In the genomic region with DNA sequence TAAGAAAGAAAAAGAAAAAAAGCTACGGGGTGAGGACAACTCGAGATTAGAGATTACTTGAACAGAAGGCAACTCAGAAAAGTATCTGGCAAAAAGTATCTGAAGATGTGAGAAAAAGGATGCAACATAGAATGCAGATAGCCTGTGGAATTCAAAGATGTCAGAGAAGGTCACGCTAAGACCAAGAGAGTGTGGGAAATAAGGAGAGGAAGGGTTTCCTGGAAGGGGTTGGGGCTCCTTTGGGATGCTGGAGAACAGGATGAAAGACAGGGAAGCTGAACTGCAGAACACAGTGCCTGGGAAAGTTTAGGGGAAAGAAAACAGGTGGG, we compare ENCODE assay signal across 9 cellular contexts. TPM values are rescaled to one million over a fixed set of nuclear protein-coding genes. Genes with fewer than 3 reads are reported as not detected.
DNase-seq lines count a peak whose midpoint lies in the region; ATAC-seq, FAIRE-seq and TF ChIP-seq lines count a peak whose summit lies in the region.
"Had no signal": no experiment of that assay in that cellular context is flagged by ENCODE, and none has a peak within 500 bp of the region (broad histone marks: within the 10 kb centered on the region; RNA-seq: fewer than 3 reads in every experiment).

No MANE protein-coding gene starts in this region.

- no peaks in the 10 kb centered on the region for H3K9me3 ChIP-seq in HepG2 (ENCODE audit: low read length)
- H3K9me3 ChIP-seq in thymus (ENCODE audit: control insufficient read depth), result no peaks in the 10 kb centered on the region

- WGBS in HepG2 (ENCODE audit: low lambda C conversion rate), result 51% methylated on average over 3 of the region's 3 CpGs
- 53% methylated on average over 3 of the region's 3 CpGs for WGBS in thymus

- peak overlapping the region; percentile 21 for H3K4me3 Mint-ChIP-seq in activated CD4-positive, alpha-beta memory T cell treated with anti-CD3 and anti-CD28 coated beads, Interleukin-2, amount 10 ng/mL, durations not matched to agents 7 days and 5 days
- H3K4me3 Mint-ChIP-seq in activated CD4-positive, alpha-beta memory T cell treated with anti-CD3 and anti-CD28 coated beads for 36 hours, result no peak overlapping the region
- H3K4me3 Mint-ChIP-seq in MCF 10A (ENCODE audit: unreplicated experiment), result peak overlapping the region; percentile 59

- no peak for ATAC-seq in HepG2

- H3K36me3 ChIP-seq in HepG2 (replicated peaks in 1 of 2; ENCODE audit: control insufficient read depth in 1 of 2, insufficient read depth in 2 of 2, low read length in 2 of 2) (no peaks in the 10 kb centered on the region), thymus (ENCODE audit: control insufficient read depth, insufficient read depth) (no peaks in the 10 kb centered on the region)
- H3K36me3 ChIP-seq: BLaER1 treated with 17β-estradiol and CSF1 and Interleukin-3, amounts not matched to agents 10 nM and 100 nM had no signal

- POLR2A ChIA-PET in activated CD4-positive, alpha-beta memory T cell treated with anti-CD3 and anti-CD28 coated beads, Interleukin-2, amount 10 ng/mL, durations not matched to agents 7 days and 5 days (lab: Charles Lee), result no interaction called here
- POLR2A ChIA-PET in activated CD4-positive, alpha-beta memory T cell treated with anti-CD3 and anti-CD28 coated beads for 36 hours (lab: Charles Lee), result no interaction called here
- POLR2A ChIA-PET in MCF 10A (lab: Yijun Ruan, JAX) (no interaction called here), HepG2 (lab: Yijun Ruan, JAX) (no interaction called here)

- TF ChIP-seq EP300 in HepG2 (IDR thresholded peaks at IDR 0.05; ENCODE audit: low read depth in 2 of 2, low read length in 2 of 2) (no peak), HepG2 (CRISPR knock-in tag; IDR thresholded peaks at IDR 0.05; ENCODE audit: borderline replicate concordance) (no peak)

- FAIRE-seq in HepG2 (lab: Jason Lieb, UNC), result no peak

- H3K36me3 Mint-ChIP-seq in activated CD4-positive, alpha-beta memory T cell treated with anti-CD3 and anti-CD28 coated beads, Interleukin-2, amount 10 ng/mL, durations not matched to agents 7 days and 5 days (ENCODE audit: low read depth), result peaks cover 3% of the 10 kb centered on the region
- no peaks in the 10 kb centered on the region for H3K36me3 Mint-ChIP-seq in activated CD4-positive, alpha-beta memory T cell treated with anti-CD3 and anti-CD28 coated beads for 36 hours
- no peaks in the 10 kb centered on the region for H3K36me3 Mint-ChIP-seq in MCF 10A (ENCODE audit: insufficient read depth, unreplicated experiment)

- DNase-seq in activated CD4-positive, alpha-beta memory T cell treated with anti-CD3 and anti-CD28 coated beads, Interleukin-2, amount 10 ng/mL, durations not matched to agents 7 days and 5 days, result no peak
- DNase-seq in activated CD4-positive, alpha-beta memory T cell treated with anti-CD3 and anti-CD28 coated beads for 36 hours, result no peak
- DNase-seq in MCF 10A (ENCODE audit: unreplicated experiment), result no peak
- no peak for DNase-seq in HepG2 (ENCODE audit: low spot score)
- no peak for DNase-seq in NCI-H1417 treated with DMSO at 0.1 percent for 48 hours (lab: John Stamatoyannopoulos, UW)
- DNase-seq in GM03348 (ENCODE audit: low spot score), result no peak
- DNase-seq in stimulated activated CD8-positive, alpha-beta memory T cell treated with anti-CD3 and anti-CD28 coated beads, Interleukin-4, amount 100 ng/mL, for 48 hours, result no peak

- TF ChIP-seq CTCF in MCF 10A (IDR thresholded peaks at IDR 0.05; ENCODE audit: unreplicated experiment), result no peak
- no peak for TF ChIP-seq CTCF in HepG2 (CRISPR knock-in tag; IDR thresholded peaks at IDR 0.05)

- H3K79me2 ChIP-seq in HepG2 (ENCODE audit: insufficient read depth, low read length), result no peaks in the 10 kb centered on the region

- H3K9ac ChIP-seq in HepG2 (ENCODE audit: insufficient read depth, low read depth, low read length), result no peak overlapping the region

- H3K4me1 Mint-ChIP-seq in activated CD4-positive, alpha-beta memory T cell treated with anti-CD3 and anti-CD28 coated beads, Interleukin-2, amount 10 ng/mL, durations not matched to agents 7 days and 5 days, result peaks cover 5% of the 10 kb centered on the region
- peaks cover 5% of the 10 kb centered on the region for H3K4me1 Mint-ChIP-seq in activated CD4-positive, alpha-beta memory T cell treated with anti-CD3 and anti-CD28 coated beads for 36 hours (ENCODE audit: low read depth)
- peaks cover 4% of the 10 kb centered on the region for H3K4me1 Mint-ChIP-seq in MCF 10A (ENCODE audit: insufficient read depth, unreplicated experiment)

- peaks cover 13% of the 10 kb centered on the region for H3K4me1 ChIP-seq in HepG2 (ENCODE audit: insufficient read depth, low read length)
- H3K4me1 ChIP-seq in thymus (ENCODE audit: control insufficient read depth, insufficient read depth, low read length), result no peaks in the 10 kb centered on the region
- H3K4me1 ChIP-seq: BLaER1 treated with 17β-estradiol and CSF1 and Interleukin-3, amounts not matched to agents 10 nM and 100 nM had no signal

- no peaks in the 10 kb centered on the region for H3K9me3 Mint-ChIP-seq in activated CD4-positive, alpha-beta memory T cell treated with anti-CD3 and anti-CD28 coated beads, Interleukin-2, amount 10 ng/mL, durations not matched to agents 7 days and 5 days
- H3K9me3 Mint-ChIP-seq in activated CD4-positive, alpha-beta memory T cell treated with anti-CD3 and anti-CD28 coated beads for 36 hours, result no peaks in the 10 kb centered on the region
- H3K9me3 Mint-ChIP-seq in MCF 10A (ENCODE audit: unreplicated experiment), result no peaks in the 10 kb centered on the region

- H4K20me1 ChIP-seq in HepG2 (ENCODE audit: insufficient read depth, low read length), result no peaks in the 10 kb centered on the region; the same call in 1 of the 2 replicates
- H4K20me1 ChIP-seq: BLaER1 treated with 17β-estradiol and CSF1 and Interleukin-3, amounts not matched to agents 10 nM and 100 nM had no signal

- intact Hi-C loops in activated CD4-positive, alpha-beta memory T cell treated with anti-CD3 and anti-CD28 coated beads for 36 hours (cut with micrococcal nuclease), result no loop called here
- intact Hi-C loops in MCF 10A (cut with micrococcal nuclease) (loop anchor here (1.0 to 10.0 kb wide), 4 partner anchors 296 to 930 kb away; no protein-coding TSS in a partner anchor), HepG2 (cut with micrococcal nuclease; ENCODE audit: unreplicated experiment) (loop anchor here (5.0 kb wide), 1 partner anchor 710 kb away; no protein-coding TSS in a partner anchor)

- TF ChIP-seq POLR2A in HepG2 (IDR thresholded peaks at IDR 0.05; ENCODE audit: insufficient read depth in 1 of 2, low read depth in 2 of 2, low read length in 2 of 2), result no peak

- no peak overlapping the region for H3K27ac ChIP-seq in HepG2 (ENCODE audit: extremely low read length, insufficient read depth, low read length)
- peak overlapping the region; percentile 18 for H3K27ac ChIP-seq in thymus (ENCODE audit: low read depth)
- H3K27ac ChIP-seq: BLaER1 treated with 17β-estradiol and CSF1 and Interleukin-3, amounts not matched to agents 10 nM and 100 nM had no signal

- H2AFZ ChIP-seq in HepG2 (ENCODE audit: low read length), result no peak overlapping the region

- no peak overlapping the region for H3K27ac Mint-ChIP-seq in activated CD4-positive, alpha-beta memory T cell treated with anti-CD3 and anti-CD28 coated beads, Interleukin-2, amount 10 ng/mL, durations not matched to agents 7 days and 5 days
- no peak overlapping the region for H3K27ac Mint-ChIP-seq in activated CD4-positive, alpha-beta memory T cell treated with anti-CD3 and anti-CD28 coated beads for 36 hours
- H3K27ac Mint-ChIP-seq in MCF 10A (ENCODE audit: low read depth, unreplicated experiment), result no peak overlapping the region

- CTCF ChIA-PET in activated CD4-positive, alpha-beta memory T cell treated with anti-CD3 and anti-CD28 coated beads, Interleukin-2, amount 10 ng/mL, durations not matched to agents 7 days and 5 days (lab: Charles Lee), result no interaction called here
- CTCF ChIA-PET in activated CD4-positive, alpha-beta memory T cell treated with anti-CD3 and anti-CD28 coated beads for 36 hours (lab: Charles Lee), result no interaction called here
- CTCF ChIA-PET in MCF 10A (lab: Yijun Ruan, JAX) (interaction anchor here (0.6 to 0.7 kb wide), 3 partner anchors 23 to 904 kb away, joined by 3 to 4 read pairs (median 3); no protein-coding TSS in a partner anchor), HepG2 (lab: Yijun Ruan, JAX; ENCODE audit: low intra/inter-chr PET ratio, low total read pairs) (no interaction called here)

- H3K27me3 ChIP-seq in HepG2 (ENCODE audit: control insufficient read depth in 1 of 2, insufficient read depth in 2 of 2, low read length in 2 of 2) (peaks cover 4 to 22% of the 10 kb centered on the region in 2 experiments; a peak in 4 of 5 replicates), thymus (ENCODE audit: control insufficient read depth, insufficient read depth) (peaks cover 36% of the 10 kb centered on the region)

- peaks cover 30% of the 10 kb centered on the region for H3K27me3 Mint-ChIP-seq in activated CD4-positive, alpha-beta memory T cell treated with anti-CD3 and anti-CD28 coated beads, Interleukin-2, amount 10 ng/mL, durations not matched to agents 7 days and 5 days
- peaks cover 34% of the 10 kb centered on the region for H3K27me3 Mint-ChIP-seq in activated CD4-positive, alpha-beta memory T cell treated with anti-CD3 and anti-CD28 coated beads for 36 hours
- peaks cover 49% of the 10 kb centered on the region for H3K27me3 Mint-ChIP-seq in MCF 10A (ENCODE audit: insufficient read depth, unreplicated experiment)

- BruUV-seq in MCF 10A (replicated peaks; lab: Mats Ljungman, UMichigan) (no TSS peak), HepG2 (replicated peaks; lab: Mats Ljungman, UMichigan) (no TSS peak)

- in situ Hi-C loops in HepG2 (cut with HindIII; ENCODE audit: extremely low pct_ligation_motif_present, low pct_unique_long_range_greater_than_20kb), result no loop called here

- H3K4me3 ChIP-seq in HepG2 (replicated peaks in 1 of 3; ENCODE audit: insufficient read depth in 1 of 3, low read depth in 2 of 3, low read length in 3 of 3) (no peak overlapping the region; a peak in 1 of 6 replicates), thymus (ENCODE audit: low read length) (no peak overlapping the region)

- TF ChIP-seq RAD21 in HepG2 (CRISPR knock-in tag; IDR thresholded peaks at IDR 0.05), result no peak

- H3K4me2 ChIP-seq in HepG2 (ENCODE audit: low read depth, low read length), result peak overlapping the region; percentile 80

RNA-seq across cellular contexts. Expression of a gene that starts 1.2 kb away (rescaled TPM):
- total RNA-seq in activated CD4-positive, alpha-beta memory T cell treated with anti-CD3 and anti-CD28 coated beads, Interleukin-2, amount 10 ng/mL, durations not matched to agents 7 days and 5 days, result not detected
- not detected for total RNA-seq in activated CD4-positive, alpha-beta memory T cell treated with anti-CD3 and anti-CD28 coated beads for 36 hours
- total RNA-seq in MCF 10A (2022), result 0.09 and 0.12 TPM in 2 replicates
- total RNA-seq in HepG2 (2016; rRNA removed; fragmentation: Illumina TruSeq; extraction: Trizol), result 0.07 TPM in 1 of 2 replicates, not detected in the other
- 0.09 TPM in 1 of 2 replicates, not detected in the other for total RNA-seq in HepG2 (2016; cell fraction: cytosol; rRNA removed; fragmentation: Illumina TruSeq; extraction: Trizol; ENCODE audit: low read depth)
- 0.04 TPM in 1 of 2 replicates, not detected in the other for total RNA-seq in HepG2 (2016; cell fraction: insoluble cytoplasmic fraction; rRNA removed; fragmentation: Illumina TruSeq; extraction: Trizol)
- 0.03 and 0.06 TPM in 2 replicates for total RNA-seq in HepG2 (2016; cell fraction: membrane; rRNA removed; fragmentation: Illumina TruSeq; extraction: Trizol)
- 0.03 and 0.09 TPM in 2 replicates for total RNA-seq in HepG2 (2016; cell fraction: nucleus; rRNA removed; fragmentation: Illumina TruSeq; extraction: Trizol)
- 0.01 TPM in 2 replicates for polyA plus RNA-seq in HepG2 (2011; rRNA removed)
- under 0.01 TPM in 1 of 2 replicates, not detected in the other for polyA plus RNA-seq in HepG2 (2011; cell fraction: cytosol; rRNA removed)
- 0.03 TPM in 1 of 2 replicates, not detected in the other for polyA plus RNA-seq in HepG2 (2011; cell fraction: nucleus; rRNA removed)
- 0.01 TPM in 1 of 2 replicates, not detected in the other for polyA plus RNA-seq in HepG2 (2012)
- polyA plus RNA-seq in HepG2 (2016; cell fraction: cytosol; fragmentation: Illumina TruSeq; extraction: Trizol; ENCODE audit: low read depth), result not detected in 2 replicates
- polyA plus RNA-seq in HepG2 (2016; cell fraction: insoluble cytoplasmic fraction; fragmentation: Illumina TruSeq; extraction: Trizol; ENCODE audit: low read depth), result 0.01 and 0.05 TPM in 2 replicates
- not detected in 2 replicates for polyA plus RNA-seq in HepG2 (2016; cell fraction: membrane; fragmentation: Illumina TruSeq; extraction: Trizol; ENCODE audit: low read depth)
- 0.03 and 0.07 TPM in 2 replicates for polyA plus RNA-seq in HepG2 (2016; cell fraction: nucleus; fragmentation: Illumina TruSeq; extraction: Trizol; ENCODE audit: insufficient read depth, low read depth)
- not detected in 2 replicates for polyA minus RNA-seq in HepG2 (2011; rRNA and poly(A)+ RNA removed; ENCODE audit: low replicate concordance)
- polyA minus RNA-seq in HepG2 (2011; cell fraction: cytosol; rRNA and poly(A)+ RNA removed), result not detected in 2 replicates
- 0.25 and 0.26 TPM in 2 replicates for polyA minus RNA-seq in HepG2 (2011; cell fraction: nucleus; rRNA and poly(A)+ RNA removed)
- 0.14 TPM for polyA plus RNA-seq in thymus
